ENCODE assay signal across 25 cellular contexts in genomic region chr5:168903082-168903481, GRCh38.
"Had no signal": no experiment of that assay in that cellular context is flagged by ENCODE, and none has a peak within 500 bp of the region (broad histone marks: within the 10 kb centered on the region; RNA-seq: fewer than 3 reads in every experiment).

No MANE protein-coding gene starts in this region.

- H3K27ac ChIP-seq: colonic mucosa, coronary artery, epithelial cell of prostate, esophagus muscularis mucosa, esophagus squamous epithelium, foreskin keratinocyte, gastrocnemius medialis, gastroesophageal sphincter, heart left ventricle, heart right ventricle, hepatocyte had no signal

- H3K79me2 ChIP-seq: hepatocyte had no signal

- H3K36me3 ChIP-seq: colonic mucosa, esophagus muscularis mucosa, esophagus squamous epithelium, gastrocnemius medialis, gastroesophageal sphincter, heart left ventricle, heart right ventricle had no signal

- H3K9me3 ChIP-seq: colonic mucosa, esophagus muscularis mucosa, esophagus squamous epithelium, gastrocnemius medialis, gastroesophageal sphincter, heart left ventricle, heart right ventricle had no signal

- H3K27me3 ChIP-seq: colonic mucosa, esophagus muscularis mucosa, esophagus squamous epithelium, foreskin keratinocyte, gastrocnemius medialis, gastroesophageal sphincter, heart left ventricle, heart right ventricle, hepatocyte had no signal

- DNase-seq: colonic mucosa; cortex of kidney; dermis blood vessel endothelial cell; dorsolateral prefrontal cortex; effector CD4-positive, alpha-beta T cell; effector CD8-positive, alpha-beta T cell; effector memory CD4-positive, alpha-beta T cell; effector memory CD8-positive, alpha-beta T cell; endodermal cell; erythroblast; esophagus squamous epithelium; foreskin fibroblast; foreskin keratinocyte; foreskin melanocyte; gastrocnemius medialis; glutamatergic neuron; head of caudate nucleus; heart left ventricle; heart right ventricle had no signal

- ATAC-seq: effector memory CD8-positive, alpha-beta T cell; esophagus mucosa; foreskin keratinocyte; gastrocnemius medialis; gastroesophageal sphincter; heart left ventricle; heart right ventricle had no signal

- H3K4me1 ChIP-seq: colonic mucosa, esophagus squamous epithelium, foreskin keratinocyte, gastrocnemius medialis, heart right ventricle had no signal

- H2AFZ ChIP-seq: hepatocyte had no signal

- H3K4me3 ChIP-seq: colonic mucosa, coronary artery, dorsolateral prefrontal cortex, esophagus muscularis mucosa, esophagus squamous epithelium, gastrocnemius medialis, gastroesophageal sphincter, heart left ventricle, heart right ventricle, hepatocyte had no signal

- H3K4me2 ChIP-seq: hepatocyte had no signal
